Comparison of ENCODE assay signal across 1 cellular context in genomic region chr20:44527716-44528199, GRCh38.
A peak's percentile ranks its signal among the peaks of the same experiment; 100 is the strongest.
TF ChIP-seq lines count a peak whose summit lies in the region.

No MANE protein-coding gene starts in this region.

TF ChIP-seq in HepG2, 621 proteins besides CTCF, POLR2A, EP300 and RAD21 (continued from another document and continues in another):
- TF ChIP-seq ARID4A (CRISPR knock-in tag; IDR thresholded peaks at IDR 0.05; ENCODE audit: borderline replicate concordance) (peak; percentile 56; the same call in 1 of the 2 replicates), ZFY (CRISPR knock-in tag; IDR thresholded peaks at IDR 0.05) (no peak), ARNT (IDR thresholded peaks at IDR 0.05) (no peak), ZNF205 (CRISPR knock-in tag; IDR thresholded peaks at IDR 0.05) (no peak), IRF2 (CRISPR knock-in tag; IDR thresholded peaks at IDR 0.05) (no peak), ZBED4 (CRISPR knock-in tag; IDR thresholded peaks at IDR 0.05; ENCODE audit: borderline replicate concordance) (no peak), DRAP1 (CRISPR knock-in tag; IDR thresholded peaks at IDR 0.05) (0 out of 2 replicates have a peak, but pooled peaks have one; percentile 32), ZNF619 (CRISPR knock-in tag; IDR thresholded peaks at IDR 0.05) (no peak), RBM22 (optimal IDR thresholded peaks at IDR 0.05; ENCODE audit: low read length) (no peak), KLF6 (CRISPR knock-in tag; IDR thresholded peaks at IDR 0.05) (no peak), GLMP (CRISPR knock-in tag; IDR thresholded peaks at IDR 0.05; ENCODE audit: borderline replicate concordance) (no peak), ZC3H13 (CRISPR knock-in tag; IDR thresholded peaks at IDR 0.05) (no peak), ZNF292 (CRISPR knock-in tag; IDR thresholded peaks at IDR 0.05; ENCODE audit: borderline replicate concordance, low read depth) (no peak), ZNF501 (CRISPR knock-in tag; IDR thresholded peaks at IDR 0.05) (0 out of 2 replicates have a peak, but pooled peaks have one; percentile 7), FOXO1 (CRISPR knock-in tag; IDR thresholded peaks at IDR 0.05) (no peak), ELF4 (CRISPR knock-in tag; IDR thresholded peaks at IDR 0.05; ENCODE audit: borderline replicate concordance) (0 out of 2 replicates have a peak, but pooled peaks have one; percentile 70), MAFK (conservative IDR thresholded peaks at IDR 0.05 in 1 of 2, IDR thresholded peaks at IDR 0.05 in 1 of 2; ENCODE audit: low read length in 2 of 2) (no peak), NCOA1 (CRISPR knock-in tag; IDR thresholded peaks at IDR 0.05) (peak; percentile 81; the same call in 1 of the 2 replicates), ZNF30 (CRISPR knock-in tag; IDR thresholded peaks at IDR 0.05) (peak; percentile 18; the same call in 1 of the 2 replicates), ATF3 (CRISPR knock-in tag; IDR thresholded peaks at IDR 0.05) (no peak), HMGA1 (CRISPR knock-in tag; conservative IDR thresholded peaks at IDR 0.05) (no peak), SNAPC2 (CRISPR knock-in tag; IDR thresholded peaks at IDR 0.05) (peak; percentile 2; the same call in 1 of the 2 replicates), SETDB1 (CRISPR knock-in tag; IDR thresholded peaks at IDR 0.05; ENCODE audit: borderline replicate concordance) (no peak), ZMYM3 (CRISPR knock-in tag; IDR thresholded peaks at IDR 0.05) (peak; percentile 81; the same call in 1 of the 2 replicates), SAP130 (CRISPR knock-in tag; IDR thresholded peaks at IDR 0.05; ENCODE audit: low read depth) (peak; percentile 20; the same call in 1 of the 2 replicates), SALL1 (CRISPR knock-in tag; IDR thresholded peaks at IDR 0.05) (peak; percentile 28; the same call in 1 of the 2 replicates), PPARG (CRISPR knock-in tag; conservative IDR thresholded peaks at IDR 0.05) (no peak), ZNF460 (CRISPR knock-in tag; IDR thresholded peaks at IDR 0.05; ENCODE audit: borderline replicate concordance) (no peak; the same call in 1 of the 2 replicates), NFYC (CRISPR knock-in tag; IDR thresholded peaks at IDR 0.05) (peak; percentile 65), HNF1B (CRISPR knock-in tag; IDR thresholded peaks at IDR 0.05) (no peak), ZNF253 (CRISPR knock-in tag; IDR thresholded peaks at IDR 0.05; ENCODE audit: borderline replicate concordance) (no peak), PATZ1 (CRISPR knock-in tag; IDR thresholded peaks at IDR 0.05) (0 out of 2 replicates have a peak, but pooled peaks have one; percentile 10), HDAC6 (IDR thresholded peaks at IDR 0.05; ENCODE audit: low read depth, low read length) (no peak), ZNF776 (CRISPR knock-in tag; IDR thresholded peaks at IDR 0.05) (no peak), NFYB (CRISPR knock-in tag; IDR thresholded peaks at IDR 0.05) (peak; percentile 75), MAZ (IDR thresholded peaks at IDR 0.05; ENCODE audit: borderline replicate concordance, low read depth, low read length) (peak; percentile 10; the same call in 1 of the 2 replicates), MAZ (CRISPR knock-in tag; IDR thresholded peaks at IDR 0.05; ENCODE audit: low read depth) (peak; percentile 29; the same call in 1 of the 2 replicates), ZNF652 (CRISPR knock-in tag; IDR thresholded peaks at IDR 0.05; ENCODE audit: borderline replicate concordance, low read depth) (peak; percentile 93), SMAD1 (CRISPR knock-in tag; IDR thresholded peaks at IDR 0.05; ENCODE audit: borderline replicate concordance, low read depth) (no peak), HOXA9 (CRISPR knock-in tag; IDR thresholded peaks at IDR 0.05; ENCODE audit: borderline replicate concordance) (no peak), ZKSCAN1 (IDR thresholded peaks at IDR 0.05; ENCODE audit: low read length) (no peak), ZNF232 (CRISPR knock-in tag; IDR thresholded peaks at IDR 0.05; ENCODE audit: borderline replicate concordance) (0 out of 2 replicates have a peak, but pooled peaks have one; percentile 36), ZNF766 (CRISPR knock-in tag; IDR thresholded peaks at IDR 0.05; ENCODE audit: borderline replicate concordance) (0 out of 2 replicates have a peak, but pooled peaks have one; percentile 7), MED1 (CRISPR knock-in tag; IDR thresholded peaks at IDR 0.05) (peak; percentile 39; the same call in 1 of the 2 replicates), NR2F2 (IDR thresholded peaks at IDR 0.05; ENCODE audit: borderline replicate concordance, low read depth) (no peak), TBX3 (IDR thresholded peaks at IDR 0.05; ENCODE audit: borderline replicate concordance) (no peak), KDM6A (CRISPR knock-in tag; IDR thresholded peaks at IDR 0.05; ENCODE audit: low read depth) (no peak), KLF16 (CRISPR knock-in tag; IDR thresholded peaks at IDR 0.05) (no peak), E2F5 (CRISPR knock-in tag; conservative IDR thresholded peaks at IDR 0.05) (no peak)
